In genomic region chr20:8205996-8206395, GRCh38 we compare ENCODE assay signal across 14 cellular contexts.
DNase-seq lines count a peak whose midpoint lies in the region; ATAC-seq, FAIRE-seq and TF ChIP-seq lines count a peak whose summit lies in the region.
"Had no signal": no experiment of that assay in that cellular context is flagged by ENCODE, and none has a peak within 500 bp of the region (broad histone marks: within the 10 kb centered on the region; RNA-seq: fewer than 3 reads in every experiment).

No MANE protein-coding gene starts in this region.

- intact Hi-C loops in HepG2 (cut with micrococcal nuclease; ENCODE audit: unreplicated experiment) (loop anchor here (1.0 to 5.0 kb wide), 3 partner anchors 16 to 101 kb away; no protein-coding TSS in a partner anchor), right lobe of liver (cut with DNase I) (no loop called here), PC-3 (cut with micrococcal nuclease) (no loop called here), pancreas (cut with DNase I) (no loop called here)

- H3K36me3 ChIP-seq in HepG2 (replicated peaks in 1 of 2; ENCODE audit: control insufficient read depth in 1 of 2, insufficient read depth in 2 of 2, low read length in 2 of 2) (peaks cover 0 to 2% of the 10 kb centered on the region in 2 experiments; a peak in 1 of 5 replicates), right lobe of liver (no peaks in the 10 kb centered on the region), PC-3 (ENCODE audit: low read depth, low read length) (no peaks in the 10 kb centered on the region), pancreas (no peaks in the 10 kb centered on the region), MM.1S (replicated peaks; ENCODE audit: insufficient read depth, low read length) (no peaks in the 10 kb centered on the region)

- 0% methylated on average over 1 of the region's 1 CpG for WGBS in HepG2 (ENCODE audit: low lambda C conversion rate)
- 46% methylated on average over 1 of the region's 1 CpG for WGBS in right lobe of liver (ENCODE audit: insufficient coverage, low coverage, low lambda C conversion rate, missing lambda C conversion rate)
- 85 to 89% methylated on average over 1 of the region's 1 CpG for WGBS in pancreas, 2 donors

- ATAC-seq in HepG2, result peak; percentile 95
- ATAC-seq in right lobe of liver, result no peak
- ATAC-seq in PC-3, result peak; percentile 83
- ATAC-seq in pancreas, result no peak
- no peak for ATAC-seq in GM18517 (IDR thresholded peaks at IDR 0.05; ENCODE audit: unreplicated experiment)
- ATAC-seq: CD8-positive, alpha-beta T cell had no signal

- no peaks in the 10 kb centered on the region for H3K27me3 ChIP-seq in HepG2 (ENCODE audit: control insufficient read depth in 1 of 2, insufficient read depth in 2 of 2, low read length in 2 of 2)
- no peaks in the 10 kb centered on the region for H3K27me3 ChIP-seq in right lobe of liver
- H3K27me3 ChIP-seq in PC-3 (ENCODE audit: low read length), result peaks cover 11% of the 10 kb centered on the region; the same call in 1 of the 2 replicates
- no peaks in the 10 kb centered on the region for H3K27me3 ChIP-seq in pancreas
- H3K27me3 ChIP-seq in MM.1S (replicated peaks; ENCODE audit: insufficient read depth, low read length), result no peaks in the 10 kb centered on the region

- POLR2A ChIA-PET in HepG2 (lab: Yijun Ruan, JAX), result interaction anchor here (1.3 to 2.3 kb wide), 3 partner anchors 16 to 49 kb away, joined by 4 to 16 read pairs (median 7); no protein-coding TSS in a partner anchor
- POLR2A ChIA-PET in PC-3 (lab: Charles Lee; ENCODE audit: unreplicated experiment), result interaction anchor here (0.6 kb wide), 1 partner anchor 231 kb away, joined by 3 read pairs; no protein-coding TSS in a partner anchor

- peak; percentile 70 for FAIRE-seq in HepG2 (lab: Jason Lieb, UNC)
- peak; percentile 39 for FAIRE-seq in pancreas (lab: Jason Lieb, UNC)
- FAIRE-seq in GM12892 (lab: Jason Lieb, UNC), result no peak

- no peaks in the 10 kb centered on the region for H3K9me2 ChIP-seq in PC-3 (replicated peaks; ENCODE audit: low read length)
- H3K9me2 ChIP-seq in MM.1S (replicated peaks; ENCODE audit: insufficient read depth, low read length), result no peaks in the 10 kb centered on the region

- peak overlapping the region; percentile 39 for H3K27ac ChIP-seq in HepG2 (ENCODE audit: extremely low read length, insufficient read depth, low read length)
- no peak overlapping the region for H3K27ac ChIP-seq in right lobe of liver
- H3K27ac ChIP-seq in PC-3 (ENCODE audit: low read length), result no peak overlapping the region
- no peak overlapping the region for H3K27ac ChIP-seq in pancreas
- no peak overlapping the region for H3K27ac ChIP-seq in MM.1S (ENCODE audit: low read length)

- H3K9ac ChIP-seq in HepG2 (ENCODE audit: insufficient read depth, low read depth, low read length), result no peak overlapping the region
- no peak overlapping the region for H3K9ac ChIP-seq in PC-3 (ENCODE audit: low read length)
- H3K9ac ChIP-seq in MM.1S (ENCODE audit: low read length), result no peak overlapping the region

- H3K4me2 ChIP-seq in HepG2 (ENCODE audit: low read depth, low read length) (peak overlapping the region; percentile 30; the same call in 1 of the 2 replicates), PC-3 (ENCODE audit: low read length) (no peak overlapping the region), MM.1S (ENCODE audit: low read depth, low read length) (no peak overlapping the region)

- no peaks in the 10 kb centered on the region for H4K20me1 ChIP-seq in HepG2 (ENCODE audit: insufficient read depth, low read length)
- H4K20me1 ChIP-seq in PC-3 (ENCODE audit: low read length), result no peaks in the 10 kb centered on the region
- H4K20me1 ChIP-seq in MM.1S (ENCODE audit: insufficient read depth, low read length), result no peaks in the 10 kb centered on the region

- TF ChIP-seq RAD21 in HepG2 (CRISPR knock-in tag; IDR thresholded peaks at IDR 0.05), result no peak

- H3K4me3 ChIP-seq in HepG2 (replicated peaks in 1 of 3; ENCODE audit: insufficient read depth in 1 of 3, low read depth in 2 of 3, low read length in 3 of 3) (no peak overlapping the region), right lobe of liver (no peak overlapping the region), PC-3 (ENCODE audit: low read length) (no peak overlapping the region), pancreas (no peak overlapping the region), MM.1S (ENCODE audit: low read length) (no peak overlapping the region)

- in situ Hi-C loops in HepG2 (cut with HindIII; ENCODE audit: extremely low pct_ligation_motif_present, low pct_unique_long_range_greater_than_20kb), result no loop called here

- H3K9me3 ChIP-seq in HepG2 (ENCODE audit: low read length) (no peaks in the 10 kb centered on the region), right lobe of liver (no peaks in the 10 kb centered on the region), PC-3 (ENCODE audit: low read length) (no peaks in the 10 kb centered on the region), pancreas (no peaks in the 10 kb centered on the region), MM.1S (replicated peaks; ENCODE audit: insufficient read depth, low read length) (no peaks in the 10 kb centered on the region)

- peak; percentile 95 for DNase-seq in HepG2 (ENCODE audit: low spot score)
- DNase-seq in right lobe of liver, result no peak
- DNase-seq in HT1080 (ENCODE audit: low read depth), result peak; percentile 54
- peak; percentile 72 for DNase-seq in PC-3
- DNase-seq in pancreas, result no peak
- no peak for DNase-seq in MM.1S
- DNase-seq in GM12892 (ENCODE audit: insufficient read length), result no peak
- DNase-seq: C1 segment of cervical spinal cord; CD8-positive, alpha-beta T cell; DMS79; HCEC 1CT; HFFc6; KG1 had no signal

- H3K4me1 ChIP-seq in HepG2 (ENCODE audit: insufficient read depth, low read length) (peaks cover 66% of the 10 kb centered on the region), right lobe of liver (peaks cover 0 to 12% (median 0%) of the 10 kb centered on the region in 4 donors), PC-3 (ENCODE audit: insufficient read depth, low read length) (peaks cover 13% of the 10 kb centered on the region), pancreas (peaks cover 0 to 7% (median 3%) of the 10 kb centered on the region in 3 donors), MM.1S (ENCODE audit: low read length) (no peaks in the 10 kb centered on the region; the same call in 1 of the 2 replicates)

- TF ChIP-seq POLR2A in HepG2 (IDR thresholded peaks at IDR 0.05; ENCODE audit: insufficient read depth in 1 of 2, low read depth in 2 of 2, low read length in 2 of 2), result no peak
- TF ChIP-seq POLR2A in right lobe of liver (IDR thresholded peaks at IDR 0.05), result no peak
- no peak for TF ChIP-seq POLR2A in GM12892 (IDR thresholded peaks at IDR 0.05; ENCODE audit: low read depth, low read length)

- no peaks in the 10 kb centered on the region for H3F3A ChIP-seq in PC-3 (ENCODE audit: low read length, unreplicated experiment)
- H3F3A ChIP-seq in MM.1S (ENCODE audit: insufficient read depth, low read length), result no peaks in the 10 kb centered on the region

- H2AFZ ChIP-seq in HepG2 (ENCODE audit: low read length) (no peak overlapping the region), PC-3 (ENCODE audit: low read length) (no peak overlapping the region), MM.1S (ENCODE audit: low read length) (no peak overlapping the region)

- BruUV-seq in HepG2 (replicated peaks; lab: Mats Ljungman, UMichigan), result no TSS peak
- no TSS peak for BruUV-seq in PC-3 (replicated peaks; lab: Mats Ljungman, UMichigan)

- H3K79me2 ChIP-seq in HepG2 (ENCODE audit: insufficient read depth, low read length) (peaks cover 47% of the 10 kb centered on the region), PC-3 (ENCODE audit: low read length) (no peaks in the 10 kb centered on the region), MM.1S (ENCODE audit: low read length) (no peaks in the 10 kb centered on the region)

- peak; percentile 78 to 98; a peak in 3 of 4 replicates for TF ChIP-seq EP300 in HepG2 (IDR thresholded peaks at IDR 0.05; ENCODE audit: low read depth in 2 of 2, low read length in 2 of 2)
- TF ChIP-seq EP300 in HepG2 (CRISPR knock-in tag; IDR thresholded peaks at IDR 0.05; ENCODE audit: borderline replicate concordance), result peak; percentile 89

- CTCF ChIA-PET in HepG2 (lab: Yijun Ruan, JAX; ENCODE audit: low intra/inter-chr PET ratio, low total read pairs) (no interaction called here), PC-3 (lab: Charles Lee) (no interaction called here)

- TF ChIP-seq CTCF in HepG2 (CRISPR knock-in tag; IDR thresholded peaks at IDR 0.05) (no peak), right lobe of liver (IDR thresholded peaks at IDR 0.05) (no peak), PC-3 (conservative IDR thresholded peaks at IDR 0.05; ENCODE audit: low read depth, low read length) (no peak), pancreas (IDR thresholded peaks at IDR 0.05) (no peak), MM.1S (IDR thresholded peaks at IDR 0.05; ENCODE audit: low read length) (no peak)

TF ChIP-seq in HepG2, 621 proteins besides CTCF, POLR2A, EP300 and RAD21 (continues in another document):
- TF ChIP-seq PITX1 (CRISPR knock-in tag; IDR thresholded peaks at IDR 0.05), result peak; percentile 69; the same call in 1 of the 2 replicates
- peak; percentile 81 for TF ChIP-seq ONECUT2 (CRISPR knock-in tag; IDR thresholded peaks at IDR 0.05)
- no peak for TF ChIP-seq ZNF782 (CRISPR knock-in tag; IDR thresholded peaks at IDR 0.05; ENCODE audit: borderline replicate concordance)
- TF ChIP-seq ZFY (CRISPR knock-in tag; IDR thresholded peaks at IDR 0.05), result no peak
- TF ChIP-seq ZNF792 (CRISPR knock-in tag; IDR thresholded peaks at IDR 0.05), result peak; percentile 81
- TF ChIP-seq ZNF101 (CRISPR knock-in tag; IDR thresholded peaks at IDR 0.05; ENCODE audit: borderline replicate concordance, low read depth), result no peak
- no peak for TF ChIP-seq ZNF136 (CRISPR knock-in tag; IDR thresholded peaks at IDR 0.05; ENCODE audit: low read depth)
- peak; percentile 93 for TF ChIP-seq DPF2 (CRISPR knock-in tag; IDR thresholded peaks at IDR 0.05; ENCODE audit: borderline replicate concordance, low read depth)
- no peak for TF ChIP-seq ZNF607 (CRISPR knock-in tag; IDR thresholded peaks at IDR 0.05; ENCODE audit: borderline replicate concordance)
- TF ChIP-seq ZNF562 (CRISPR knock-in tag; IDR thresholded peaks at IDR 0.05; ENCODE audit: borderline replicate concordance), result no peak
- peak in 1 of 2 experiments; percentile 73; a peak in 2 of 4 replicates for TF ChIP-seq ATF4 (CRISPR knock-in tag; IDR thresholded peaks at IDR 0.05)
- peak; percentile 76; the same call in 1 of the 2 replicates for TF ChIP-seq REPIN1 (CRISPR knock-in tag; IDR thresholded peaks at IDR 0.05; ENCODE audit: borderline replicate concordance, low read depth)
- no peak for TF ChIP-seq ZNF563 (CRISPR knock-in tag; IDR thresholded peaks at IDR 0.05)
- peak; percentile 99 for TF ChIP-seq HDAC2 (CRISPR knock-in tag; IDR thresholded peaks at IDR 0.05)

Comparison
In these comparisons a context has a peak if more than half of its experiments do, and no peak if none do; other contexts are left out.
1. ATAC-seq: peak in HepG2 (single experiment) and PC-3 (single experiment); none in right lobe of liver (0 of 4), pancreas (0 of 4) and GM18517 (single experiment).
2. DNase-seq: peak in HepG2 (single experiment), HT1080 (single experiment) and PC-3 (single experiment); none in right lobe of liver (0 of 3), pancreas (0 of 6), MM.1S (single experiment) and GM12892 (single experiment).